In the genomic region with DNA sequence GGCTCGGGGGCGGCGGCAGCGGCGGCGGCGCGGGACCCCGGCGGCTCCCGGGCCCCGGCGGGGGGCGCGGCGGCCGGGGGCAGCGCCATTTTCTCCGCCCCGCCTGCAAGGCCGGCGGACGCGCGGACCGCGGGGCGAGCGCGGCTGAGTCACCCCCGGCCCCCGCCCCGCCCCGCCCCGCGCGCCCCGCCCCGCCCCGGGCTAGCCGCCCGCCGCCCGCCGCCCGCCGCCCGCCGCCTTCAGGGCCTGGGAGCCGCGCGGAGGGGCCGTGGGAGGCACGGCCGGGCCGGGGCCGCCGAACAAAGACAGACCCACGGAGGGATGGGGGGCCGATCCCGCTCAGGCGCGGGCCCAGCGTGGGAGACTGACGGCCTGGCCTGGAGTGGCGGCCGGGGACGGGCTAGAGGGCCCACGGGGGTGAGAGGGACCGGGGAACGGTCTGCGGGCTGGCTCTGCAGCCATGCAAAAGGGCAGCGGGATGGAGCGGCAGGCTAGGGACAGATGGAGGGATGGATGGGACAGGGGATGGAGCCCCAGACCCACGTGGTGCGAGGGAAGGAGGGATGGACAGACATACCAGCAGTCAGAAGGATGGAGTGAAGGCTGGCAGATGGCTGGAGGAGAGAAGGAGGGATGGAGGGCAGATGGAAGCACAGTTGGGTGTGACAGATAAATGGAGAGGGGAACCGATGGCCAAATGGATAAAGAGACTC, we compare ENCODE assay signal across 8 cellular contexts. TPM values are rescaled to one million over a fixed set of nuclear protein-coding genes. Genes with fewer than 3 reads are reported as not detected.
DNase-seq lines count a peak whose midpoint lies in the region; ATAC-seq and TF ChIP-seq lines count a peak whose summit lies in the region.

TSS of gene EIF4E3 (minus strand) at position 124 of the 713 bp plus-strand sequence. CDS start at position 89, 35 bp downstream.

- peak; percentile 37 for ATAC-seq in GM21526 (IDR thresholded peaks at IDR 0.05; ENCODE audit: low FRiP score, unreplicated experiment)
- ATAC-seq in foreskin keratinocyte: peak; percentile 65
- ATAC-seq in GM19467 (IDR thresholded peaks at IDR 0.05; ENCODE audit: unreplicated experiment): no peak

- H3K36me3 ChIP-seq in Caco-2 (ENCODE audit: control insufficient read depth, insufficient read depth, low read length) (no peaks in the 10 kb centered on the region), neural progenitor cell (no peaks in the 10 kb centered on the region), vagina (no peaks in the 10 kb centered on the region)

- no peaks in the 10 kb centered on the region for H3K79me2 ChIP-seq in neural progenitor cell (ENCODE audit: low read depth)

- BruUV-seq in Caco-2 (replicated peaks; lab: Mats Ljungman, UMichigan): no TSS peak

- peaks cover 14% of the 10 kb centered on the region for H4K20me1 ChIP-seq in neural progenitor cell (ENCODE audit: low read depth)

- TF ChIP-seq POLR2A in vagina (IDR thresholded peaks at IDR 0.05): no peak

- H3K9me3 ChIP-seq in Caco-2 (no peaks in the 10 kb centered on the region), neural progenitor cell (ENCODE audit: low read depth) (no peaks in the 10 kb centered on the region), vagina (no peaks in the 10 kb centered on the region)

- H3K4me1 Mint-ChIP-seq in Caco-2 (ENCODE audit: low read depth, unreplicated experiment) (no peaks in the 10 kb centered on the region), neural progenitor cell (peaks cover 36% of the 10 kb centered on the region)
- peaks cover 63% of the 10 kb centered on the region for H3K4me1 Mint-ChIP-seq in activated T-helper 2 cell treated with anti-CD3 and anti-CD28 coated beads, Interferon-gamma antibody, Interleukin-2, Interleukin-4, amounts not matched to agents 10 μg/mL and 5 μg/mL and 100 μg/mL, durations not matched to agents 14 hours and 24 hours and 36 hours (ENCODE audit: low read depth)

- H3K27ac ChIP-seq in foreskin keratinocyte (no peak within 1 kb of the TSS), neural progenitor cell (no peak within 1 kb of the TSS), vagina (peak within 1 kb of the TSS; percentile 84)

- intact Hi-C loops in Caco-2 (cut with micrococcal nuclease; ENCODE audit: unreplicated experiment): no loop called here
- intact Hi-C loops in activated T-helper 2 cell treated with anti-CD3 and anti-CD28 coated beads, Interferon-gamma antibody, Interleukin-2, Interleukin-4, amounts not matched to agents 10 μg/mL and 5 μg/mL and 100 μg/mL, durations not matched to agents 14 hours and 24 hours and 36 hours (cut with micrococcal nuclease): loop anchor here (5.0 to 10.0 kb wide), 3 partner anchors 147 to 1097 kb away; no protein-coding TSS in a partner anchor
- intact Hi-C loops in vagina (cut with DNase I): no loop called here

- H3K27ac Mint-ChIP-seq in Caco-2 (ENCODE audit: unreplicated experiment): no peak within 1 kb of the TSS
- H3K27ac Mint-ChIP-seq in activated T-helper 2 cell treated with anti-CD3 and anti-CD28 coated beads, Interferon-gamma antibody, Interleukin-2, Interleukin-4, amounts not matched to agents 10 μg/mL and 5 μg/mL and 100 μg/mL, durations not matched to agents 14 hours and 24 hours and 36 hours: peak within 1 kb of the TSS; percentile 89
- peak within 1 kb of the TSS; percentile 58 for H3K27ac Mint-ChIP-seq in neural progenitor cell

- H3K27me3 ChIP-seq in Caco-2 (replicated peaks; ENCODE audit: control insufficient read depth, insufficient read depth, low read length) (peaks cover 3% of the 10 kb centered on the region), foreskin keratinocyte (peaks cover 26% of the 10 kb centered on the region), neural progenitor cell (peaks cover 42% of the 10 kb centered on the region), vagina (no peaks in the 10 kb centered on the region)

- H3K9me3 Mint-ChIP-seq in Caco-2 (ENCODE audit: unreplicated experiment) (no peaks in the 10 kb centered on the region), neural progenitor cell (no peaks in the 10 kb centered on the region)
- H3K9me3 Mint-ChIP-seq in activated T-helper 2 cell treated with anti-CD3 and anti-CD28 coated beads, Interferon-gamma antibody, Interleukin-2, Interleukin-4, amounts not matched to agents 10 μg/mL and 5 μg/mL and 100 μg/mL, durations not matched to agents 14 hours and 24 hours and 36 hours: no peaks in the 10 kb centered on the region

- H3K4me3 ChIP-seq in Caco-2 (ENCODE audit: low read depth, low read length) (peak within 1 kb of the TSS; percentile 76), neural progenitor cell (peak within 1 kb of the TSS; percentile 80), vagina (peak within 1 kb of the TSS; percentile 72 to 98)

- no peak for TF ChIP-seq CTCF in Caco-2 (IDR thresholded peaks at IDR 0.05; ENCODE audit: insufficient read depth in 1 of 2, low read depth in 1 of 2, low read length in 1 of 2, severe bottlenecking in 1 of 2, unreplicated experiment in 1 of 2)
- TF ChIP-seq CTCF in foreskin keratinocyte (conservative IDR thresholded peaks at IDR 0.05): no peak
- no peak for TF ChIP-seq CTCF in neural progenitor cell (IDR thresholded peaks at IDR 0.05)
- no peak for TF ChIP-seq CTCF in vagina (IDR thresholded peaks at IDR 0.05)

- peak within 1 kb of the TSS; percentile 45 for H3K9ac ChIP-seq in neural progenitor cell

- H3K27me3 Mint-ChIP-seq in Caco-2 (ENCODE audit: insufficient read depth, unreplicated experiment): peaks cover 33% of the 10 kb centered on the region
- H3K27me3 Mint-ChIP-seq in activated T-helper 2 cell treated with anti-CD3 and anti-CD28 coated beads, Interferon-gamma antibody, Interleukin-2, Interleukin-4, amounts not matched to agents 10 μg/mL and 5 μg/mL and 100 μg/mL, durations not matched to agents 14 hours and 24 hours and 36 hours (ENCODE audit: low read depth): peaks cover 2% of the 10 kb centered on the region
- H3K27me3 Mint-ChIP-seq in neural progenitor cell (ENCODE audit: insufficient read depth, low read depth): peaks cover 7% of the 10 kb centered on the region

- 0 out of 2 replicates have a peak, but pooled peaks cover 6% of the 10 kb centered on the region for H3K4me1 ChIP-seq in Caco-2
- H3K4me1 ChIP-seq in foreskin keratinocyte: peaks cover 5% of the 10 kb centered on the region
- peaks cover 20% of the 10 kb centered on the region for H3K4me1 ChIP-seq in neural progenitor cell
- H3K4me1 ChIP-seq in vagina: peaks cover 32% of the 10 kb centered on the region

- H3K4me3 Mint-ChIP-seq in Caco-2 (ENCODE audit: unreplicated experiment) (peak within 1 kb of the TSS; percentile 77), neural progenitor cell (peak within 1 kb of the TSS; percentile 90)
- peak within 1 kb of the TSS; percentile 88 for H3K4me3 Mint-ChIP-seq in activated T-helper 2 cell treated with anti-CD3 and anti-CD28 coated beads, Interferon-gamma antibody, Interleukin-2, Interleukin-4, amounts not matched to agents 10 μg/mL and 5 μg/mL and 100 μg/mL, durations not matched to agents 14 hours and 24 hours and 36 hours (ENCODE audit: low read depth)

- peak within 1 kb of the TSS; percentile 96 for H2AFZ ChIP-seq in neural progenitor cell (replicated peaks)

- CTCF ChIA-PET in Caco-2 (lab: Charles Lee): no interaction called here

- H3F3A ChIP-seq in neural progenitor cell (ENCODE audit: low read depth): peaks cover 24% of the 10 kb centered on the region

- DNase-seq in Caco-2 (peak in 1 of 2 experiments; percentile 32), NCI-H345 treated with DMSO at 0.1 percent for 48 hours (lab: John Stamatoyannopoulos, UW; ENCODE audit: unreplicated experiment) (peak; percentile 2), foreskin keratinocyte (no peak), neural progenitor cell (ENCODE audit: low spot score) (peak; percentile 81), vagina (ENCODE audit: extremely low spot score in 2 of 2) (no peak)
- peak; percentile 28 for DNase-seq in activated T-helper 2 cell treated with anti-CD3 and anti-CD28 coated beads, Interferon-gamma antibody, Interleukin-2, Interleukin-4, amounts not matched to agents 10 μg/mL and 5 μg/mL and 100 μg/mL, durations not matched to agents 14 hours and 24 hours and 36 hours (ENCODE audit: low spot score)

- peak within 1 kb of the TSS; percentile 94 for H3K4me2 ChIP-seq in neural progenitor cell

- POLR2A ChIA-PET in Caco-2 (lab: Charles Lee): no interaction called here

- no peaks in the 10 kb centered on the region for H3K36me3 Mint-ChIP-seq in Caco-2 (ENCODE audit: insufficient read depth, unreplicated experiment)
- H3K36me3 Mint-ChIP-seq in activated T-helper 2 cell treated with anti-CD3 and anti-CD28 coated beads, Interferon-gamma antibody, Interleukin-2, Interleukin-4, amounts not matched to agents 10 μg/mL and 5 μg/mL and 100 μg/mL, durations not matched to agents 14 hours and 24 hours and 36 hours (ENCODE audit: low read depth): peaks cover 17% of the 10 kb centered on the region
- no peaks in the 10 kb centered on the region for H3K36me3 Mint-ChIP-seq in neural progenitor cell

RNA-seq across cellular contexts. Expression of gene EIF4E3, which starts in this region (rescaled TPM):
- 1.2 and 1.7 TPM in 2 replicates for total RNA-seq in Caco-2 (2022)
- 17.3 and 17.9 TPM in 2 replicates for total RNA-seq in activated T-helper 2 cell treated with anti-CD3 and anti-CD28 coated beads, Interferon-gamma antibody, Interleukin-2, Interleukin-4, amounts not matched to agents 10 μg/mL and 5 μg/mL and 100 μg/mL, durations not matched to agents 14 hours and 24 hours and 36 hours
- total RNA-seq in foreskin keratinocyte: 2.1 and 2.6 TPM in 2 replicates
- polyA plus RNA-seq in foreskin keratinocyte: 1.3 and 1.7 TPM in 2 replicates
- total RNA-seq in neural progenitor cell (ENCODE audit: low replicate concordance): 6.3 and 18.2 TPM in 2 replicates
- total RNA-seq in vagina: 25.3 TPM

Comparison
In these comparisons a context has a peak if more than half of its experiments do, and no peak if none do; other contexts are left out.
1. DNase-seq: peak in NCI-H345 treated with DMSO at 0.1 percent for 48 hours (single experiment), activated T-helper 2 cell treated with anti-CD3 and anti-CD28 coated beads, Interferon-gamma antibody, Interleukin-2, Interleukin-4, amounts not matched to agents 10 μg/mL and 5 μg/mL and 100 μg/mL, durations not matched to agents 14 hours and 24 hours and 36 hours (single experiment) and neural progenitor cell (single experiment); none in foreskin keratinocyte (0 of 2) and vagina (0 of 2).
2. Peak in every context shown above with its lines, with median percentiles within 50 percentile points of each other: H3K4me3 ChIP-seq and H3K4me3 Mint-ChIP-seq.